Comparison of ENCODE assay signal across 9 cellular contexts in the genomic region with DNA sequence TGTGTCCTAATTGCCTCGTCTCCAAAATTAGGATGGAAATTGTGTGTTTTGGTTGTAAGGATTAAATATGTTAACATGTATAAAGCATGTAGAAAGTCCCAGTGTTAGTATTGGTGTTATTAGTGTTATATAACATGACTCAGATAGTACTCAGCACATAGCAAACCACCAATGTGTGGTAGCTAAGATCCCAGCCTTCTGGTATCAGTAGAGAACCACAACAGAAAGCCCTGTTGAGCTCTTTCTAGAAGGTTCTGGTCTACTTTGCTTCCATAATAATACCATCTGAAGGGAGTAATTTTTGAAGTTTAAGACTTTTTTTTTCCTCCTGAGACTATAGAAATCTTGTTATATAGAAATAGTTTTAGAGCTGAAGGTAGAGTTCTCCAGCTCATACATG.
DNase-seq lines count a peak whose midpoint lies in the region; ATAC-seq, FAIRE-seq and TF ChIP-seq lines count a peak whose summit lies in the region.
"Had no signal": no experiment of that assay in that cellular context is flagged by ENCODE, and none has a peak within 500 bp of the region (broad histone marks: within the 10 kb centered on the region; RNA-seq: fewer than 3 reads in every experiment).

No MANE protein-coding gene starts in this region.

- peak; percentile 48 for ATAC-seq in GM18868 (IDR thresholded peaks at IDR 0.05; ENCODE audit: unreplicated experiment)
- ATAC-seq in HG02623 (IDR thresholded peaks at IDR 0.05; ENCODE audit: unreplicated experiment), result peak; percentile 37
- peak; percentile 38 to 45 (median 40) for ATAC-seq in T-cell (replicated peaks in 1 of 4)
- ATAC-seq in HG02571 (IDR thresholded peaks at IDR 0.05; ENCODE audit: unreplicated experiment), result no peak

- FAIRE-seq in GM12891 (lab: Jason Lieb, UNC), result no peak

- H3K27ac Mint-ChIP-seq in T-cell, result peak overlapping the region; percentile 93 to 96

- no peaks in the 10 kb centered on the region for H3K9me3 Mint-ChIP-seq in T-cell

- no peak for TF ChIP-seq POLR2A in GM12891 (IDR thresholded peaks at IDR 0.05; ENCODE audit: low read depth, low read length)

- POLR2A ChIA-PET in T-cell (lab: Charles Lee), result interaction anchor here (0.6 to 1.5 kb wide), 13 partner anchors 18 to 415 kb away, joined by 3 to 7 read pairs (median 4); no protein-coding TSS in a partner anchor

- H3K36me3 Mint-ChIP-seq in T-cell, result no peaks in the 10 kb centered on the region

- CTCF ChIA-PET in T-cell (lab: Charles Lee), result interaction anchor here (0.6 to 4.1 kb wide), 21 partner anchors 18 to 1032 kb away, joined by 3 to 20 read pairs (median 4); no protein-coding TSS in a partner anchor

- peak in 3 of 34 experiments; percentile 3 to 13 (median 6) for DNase-seq in T-cell
- DNase-seq in kidney tubule cell (ENCODE audit: low spot score), result peak; percentile 34
- no peak for DNase-seq in GM12891 (ENCODE audit: insufficient read length, low spot score)
- DNase-seq in NCI-H526 (lab: John Stamatoyannopoulos, UW), result no peak
- DNase-seq in mucosa of gallbladder (ENCODE audit: low spot score), result no peak
- DNase-seq: activated effector memory CD4-positive, alpha-beta T cell treated with anti-CD3 and anti-CD28 coated beads, Interleukin-2, amount 50 U/mL, for 16 hours had no signal

- peaks cover 77 to 82% (median 78%) of the 10 kb centered on the region in 3 donors for H3K4me1 Mint-ChIP-seq in T-cell

- H3K4me3 Mint-ChIP-seq in T-cell, result peak overlapping the region in 1 of 3 donors; percentile 72

- no peaks in the 10 kb centered on the region for H3K27me3 Mint-ChIP-seq in T-cell

TF ChIP-seq in GM12891, 5 proteins besides CTCF, POLR2A, EP300 and RAD21:
- no peak for TF ChIP-seq SPI1 (IDR thresholded peaks at IDR 0.05; ENCODE audit: low read depth, low read length)
- TF ChIP-seq TAF1 (IDR thresholded peaks at IDR 0.05; ENCODE audit: low read depth, low read length), result no peak
- TF ChIP-seq POU2F2 (IDR thresholded peaks at IDR 0.05; ENCODE audit: low read depth, low read length), result no peak
- no peak for TF ChIP-seq POLR2AphosphoS5 (IDR thresholded peaks at IDR 0.05; ENCODE audit: low read depth, low read length)
- TF ChIP-seq PAX5 (IDR thresholded peaks at IDR 0.05; ENCODE audit: insufficient read depth, low read length, severe bottlenecking), result no peak
